1 cellular context compared by ENCODE assay signal in the genomic region with DNA sequence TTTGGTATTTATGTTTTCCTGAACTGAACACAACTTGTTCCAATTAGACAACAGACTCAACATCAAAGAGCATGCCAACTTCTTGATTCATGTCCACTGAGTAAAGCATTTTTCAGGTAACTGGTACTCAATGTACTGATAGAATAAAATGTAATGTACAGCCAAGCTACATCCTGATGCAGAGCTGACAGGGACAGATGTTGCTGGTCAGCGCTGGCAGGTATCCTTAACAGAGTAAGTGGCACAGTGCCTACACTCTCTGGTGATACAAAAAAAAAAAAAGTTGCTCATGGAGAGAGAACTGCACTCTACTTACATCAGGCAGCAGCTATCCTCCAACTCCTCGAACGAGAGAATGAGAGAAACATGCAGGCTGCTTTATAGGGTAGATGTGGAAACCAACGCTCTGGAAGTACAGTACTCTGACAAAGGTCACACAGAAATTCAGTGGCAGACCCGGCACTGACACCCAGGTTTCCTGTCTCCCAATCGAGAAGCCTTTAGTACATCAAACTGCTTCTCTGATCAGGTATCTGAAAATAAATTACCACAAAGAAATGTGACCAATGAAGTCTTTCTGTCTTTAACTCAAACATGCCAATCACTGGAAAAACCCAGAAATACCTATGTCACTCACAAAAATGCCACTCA.
TF ChIP-seq lines count a peak whose summit lies in the region.

No MANE protein-coding gene starts in this region.

TF ChIP-seq in K562, 482 proteins besides CTCF, POLR2A, EP300 and RAD21:
- TF ChIP-seq, protein P1, sequence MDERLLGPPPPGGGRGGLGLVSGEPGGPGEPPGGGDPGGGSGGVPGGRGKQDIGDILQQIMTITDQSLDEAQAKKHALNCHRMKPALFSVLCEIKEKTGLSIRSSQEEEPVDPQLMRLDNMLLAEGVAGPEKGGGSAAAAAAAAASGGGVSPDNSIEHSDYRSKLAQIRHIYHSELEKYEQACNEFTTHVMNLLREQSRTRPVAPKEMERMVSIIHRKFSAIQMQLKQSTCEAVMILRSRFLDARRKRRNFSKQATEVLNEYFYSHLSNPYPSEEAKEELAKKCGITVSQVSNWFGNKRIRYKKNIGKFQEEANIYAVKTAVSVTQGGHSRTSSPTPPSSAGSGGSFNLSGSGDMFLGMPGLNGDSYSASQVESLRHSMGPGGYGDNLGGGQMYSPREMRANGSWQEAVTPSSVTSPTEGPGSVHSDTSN (CRISPR knock-in tag; IDR thresholded peaks at IDR 0.05; ENCODE audit: low read depth), result no peak
- TF ChIP-seq, protein P1 (tag; conservative IDR thresholded peaks at IDR 0.05; ENCODE audit: low read depth), result 0 out of 2 replicates have a peak, but pooled peaks have one; percentile 7
- TF ChIP-seq, protein P2, sequence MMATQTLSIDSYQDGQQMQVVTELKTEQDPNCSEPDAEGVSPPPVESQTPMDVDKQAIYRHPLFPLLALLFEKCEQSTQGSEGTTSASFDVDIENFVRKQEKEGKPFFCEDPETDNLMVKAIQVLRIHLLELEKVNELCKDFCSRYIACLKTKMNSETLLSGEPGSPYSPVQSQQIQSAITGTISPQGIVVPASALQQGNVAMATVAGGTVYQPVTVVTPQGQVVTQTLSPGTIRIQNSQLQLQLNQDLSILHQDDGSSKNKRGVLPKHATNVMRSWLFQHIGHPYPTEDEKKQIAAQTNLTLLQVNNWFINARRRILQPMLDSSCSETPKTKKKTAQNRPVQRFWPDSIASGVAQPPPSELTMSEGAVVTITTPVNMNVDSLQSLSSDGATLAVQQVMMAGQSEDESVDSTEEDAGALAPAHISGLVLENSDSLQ (IDR thresholded peaks at IDR 0.05), result peak; percentile 23; the same call in 1 of the 2 replicates
- TF ChIP-seq SRSF3 (IDR thresholded peaks at IDR 0.05; ENCODE audit: insufficient read depth, low read length), result no peak
- TF ChIP-seq, protein P3, sequence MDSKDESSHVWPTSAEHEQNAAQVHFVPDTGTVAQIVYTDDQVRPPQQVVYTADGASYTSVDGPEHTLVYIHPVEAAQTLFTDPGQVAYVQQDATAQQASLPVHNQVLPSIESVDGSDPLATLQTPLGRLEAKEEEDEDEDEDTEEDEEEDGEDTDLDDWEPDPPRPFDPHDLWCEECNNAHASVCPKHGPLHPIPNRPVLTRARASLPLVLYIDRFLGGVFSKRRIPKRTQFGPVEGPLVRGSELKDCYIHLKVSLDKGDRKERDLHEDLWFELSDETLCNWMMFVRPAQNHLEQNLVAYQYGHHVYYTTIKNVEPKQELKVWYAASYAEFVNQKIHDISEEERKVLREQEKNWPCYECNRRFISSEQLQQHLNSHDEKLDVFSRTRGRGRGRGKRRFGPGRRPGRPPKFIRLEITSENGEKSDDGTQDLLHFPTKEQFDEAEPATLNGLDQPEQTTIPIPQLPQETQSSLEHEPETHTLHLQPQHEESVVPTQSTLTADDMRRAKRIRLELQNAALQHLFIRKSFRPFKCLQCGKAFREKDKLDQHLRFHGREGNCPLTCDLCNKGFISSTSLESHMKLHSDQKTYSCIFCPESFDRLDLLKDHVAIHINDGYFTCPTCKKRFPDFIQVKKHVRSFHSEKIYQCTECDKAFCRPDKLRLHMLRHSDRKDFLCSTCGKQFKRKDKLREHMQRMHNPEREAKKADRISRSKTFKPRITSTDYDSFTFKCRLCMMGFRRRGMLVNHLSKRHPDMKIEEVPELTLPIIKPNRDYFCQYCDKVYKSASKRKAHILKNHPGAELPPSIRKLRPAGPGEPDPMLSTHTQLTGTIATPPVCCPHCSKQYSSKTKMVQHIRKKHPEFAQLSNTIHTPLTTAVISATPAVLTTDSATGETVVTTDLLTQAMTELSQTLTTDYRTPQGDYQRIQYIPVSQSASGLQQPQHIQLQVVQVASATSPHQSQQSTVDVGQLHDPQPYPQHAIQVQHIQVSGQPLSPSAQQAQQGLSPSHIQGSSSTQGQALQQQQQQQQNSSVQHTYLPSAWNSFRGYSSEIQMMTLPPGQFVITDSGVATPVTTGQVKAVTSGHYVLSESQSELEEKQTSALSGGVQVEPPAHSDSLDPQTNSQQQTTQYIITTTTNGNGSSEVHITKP (IDR thresholded peaks at IDR 0.05; ENCODE audit: partially characterized antibody), result peak; percentile 5
